In genomic region chr17:82848022-82848592, GRCh38 we compare ENCODE assay signal across 9 cellular contexts. TPM values are rescaled to one million over a fixed set of nuclear protein-coding genes. Genes with fewer than 3 reads are reported as not detected.
A peak's percentile ranks its signal among the peaks of the same experiment; 100 is the strongest.
DNase-seq lines count a peak whose midpoint lies in the region; ATAC-seq and TF ChIP-seq lines count a peak whose summit lies in the region.
"Had no signal": no experiment of that assay in that cellular context is flagged by ENCODE, and none has a peak within 500 bp of the region (broad histone marks: within the 10 kb centered on the region; RNA-seq: fewer than 3 reads in every experiment).

No MANE protein-coding gene starts in this region.

- peaks cover 12% of the 10 kb centered on the region for H3K4me1 Mint-ChIP-seq in CD14-positive monocyte

- no peaks in the 10 kb centered on the region for H3K27me3 ChIP-seq in parathyroid adenoma (ENCODE audit: control insufficient read depth, insufficient read depth, low read length)

- no peak for ATAC-seq in HG03354 (IDR thresholded peaks at IDR 0.05; ENCODE audit: poor library complexity, severe bottlenecking, unreplicated experiment)

- no peak overlapping the region for H2AFZ ChIP-seq in parathyroid adenoma

- peak overlapping the region in 1 of 7 donors; percentile 18 for H3K27ac Mint-ChIP-seq in CD14-positive monocyte

- H3K36me3 Mint-ChIP-seq in CD14-positive monocyte, result peaks cover 11 to 17% of the 10 kb centered on the region in 2 donors

- H3K27ac ChIP-seq in parathyroid adenoma, result peak overlapping the region; percentile 39

- TF ChIP-seq CTCF in CD14-positive monocyte (IDR thresholded peaks at IDR 0.05), result no peak
- no peak for TF ChIP-seq CTCF in parathyroid adenoma (IDR thresholded peaks at IDR 0.05)

- H3K4me2 ChIP-seq in parathyroid adenoma (ENCODE audit: low read length), result peak overlapping the region; percentile 53

- H3K36me3 ChIP-seq in parathyroid adenoma (ENCODE audit: control insufficient read depth, insufficient read depth, low read length), result no peaks in the 10 kb centered on the region

- no peaks in the 10 kb centered on the region for H3K9me3 Mint-ChIP-seq in CD14-positive monocyte

- H3K79me2 ChIP-seq in parathyroid adenoma, result peaks cover 23% of the 10 kb centered on the region

- no peak overlapping the region for H3K9ac ChIP-seq in parathyroid adenoma

- peak overlapping the region; percentile 16 for H3K4me3 ChIP-seq in parathyroid adenoma (ENCODE audit: low read depth, low read length)

- intact Hi-C loops in CD14-positive monocyte (cut with micrococcal nuclease), result no loop called here

- H3K4me3 Mint-ChIP-seq in CD14-positive monocyte, result peak overlapping the region; percentile 30 to 49

- H3K4me1 ChIP-seq in parathyroid adenoma, result no peaks in the 10 kb centered on the region

- H3K27me3 Mint-ChIP-seq in CD14-positive monocyte (ENCODE audit: low read depth in 3 of 3), result peaks cover 0 to 12% (median 5%) of the 10 kb centered on the region in 3 donors

- H3K9me3 ChIP-seq in parathyroid adenoma (ENCODE audit: control insufficient read depth, low read length), result no peaks in the 10 kb centered on the region

- DNase-seq in CD14-positive monocyte (ENCODE audit: low spot score) (no peak), SW480 (ENCODE audit: low spot score) (peak; percentile 86), dermis blood vessel endothelial cell (peak; percentile 76), HUDEP-2 (lab: John Stamatoyannopoulos, UW; ENCODE audit: unreplicated experiment in 76 of 76) (no peak), H4 (ENCODE audit: low spot score) (no peak), NOMO-1 treated with DMSO at 0.1 percent for 48 hours (lab: John Stamatoyannopoulos, UW; ENCODE audit: unreplicated experiment) (no peak)
- DNase-seq: OCI-M1 had no signal

RNA-seq across cellular contexts. Expression of gene ZNF750, which starts 8.3 kb away (rescaled TPM):
- not detected for polyA plus RNA-seq in CD14-positive monocyte
- 0.05 TPM in 1 of 2 replicates, not detected in the other for total RNA-seq in dermis blood vessel endothelial cell
- total RNA-seq in H4 (2014; rRNA removed; shearing (Covaris generic)), result not detected in 2 replicates

Comparison
In these comparisons a context has a peak if more than half of its experiments do, and no peak if none do; other contexts are left out.
1. DNase-seq: peak in SW480 (single experiment) and dermis blood vessel endothelial cell (single experiment); none in CD14-positive monocyte (single experiment), HUDEP-2 (0 of 76), H4 (single experiment) and NOMO-1 treated with DMSO at 0.1 percent for 48 hours (single experiment).